Comparison of ENCODE assay signal across 29 cellular contexts in genomic region chr14:59836116-59836515, GRCh38. TPM values are rescaled to one million over a fixed set of nuclear protein-coding genes. Genes with fewer than 3 reads are reported as not detected.
"Had no signal": no experiment of that assay in that cellular context is flagged by ENCODE, and none has a peak within 500 bp of the region (broad histone marks: within the 10 kb centered on the region; RNA-seq: fewer than 3 reads in every experiment).

No MANE protein-coding gene starts in this region.

- H3K9me3 ChIP-seq: colonic mucosa, mucosa of descending colon, stomach, thyroid gland had no signal

- H3K27ac ChIP-seq: colonic mucosa, stomach, thyroid gland had no signal

- ATAC-seq: activated T-helper 17 cell treated with anti-CD3 and anti-CD28 coated beads, Interleukin-2, amount 50 U/mL, for 72 hours; effector memory CD8-positive, alpha-beta T cell; left cardiac atrium; left ventricle myocardium superior; mucosa of descending colon; natural killer cell treated with Interleukin-12 subunit alpha and Interleukin-12 subunit beta and Interleukin-15 and Interleukin-18, amount 100 ng/mL, for 72 hours; right cardiac atrium; stimulated activated naive B cell treated with anti-CD40 and anti-IgM and Interleukin-4, amounts not matched to agents 10 μg/mL and 1 μg/mL and 100 μg/mL, for 72 hours; WTC11 had no signal

- H3K9me3 Mint-ChIP-seq: activated CD4-positive, alpha-beta memory T cell treated with anti-CD3 and anti-CD28 coated beads, Interleukin-2, amount 10 ng/mL, durations not matched to agents 7 days and 5 days; activated CD4-positive, alpha-beta T cell treated with anti-CD3 and anti-CD28 coated beads, Interleukin-2, amount 10 ng/mL, durations not matched to agents 7 days and 5 days; activated T-cell treated with anti-CD3 and anti-CD28 coated beads, Interleukin-2, amount 50 U/mL, for 24 hours; activated T-helper 17 cell treated with anti-CD3 and anti-CD28 coated beads, Interleukin-2, amount 50 U/mL, for 72 hours; effector memory CD8-positive, alpha-beta T cell; natural killer cell treated with Interleukin-12 subunit alpha and Interleukin-12 subunit beta and Interleukin-15 and Interleukin-18, amount 100 ng/mL, for 72 hours; stimulated activated naive B cell treated with anti-CD40 and anti-IgM and Interleukin-4, amounts not matched to agents 10 μg/mL and 1 μg/mL and 100 μg/mL, for 72 hours; WTC11 had no signal

- H3K36me3 ChIP-seq: colonic mucosa, stomach, thyroid gland had no signal

- H3K4me1 ChIP-seq: colonic mucosa, stomach, thyroid gland had no signal

- H3K36me3 Mint-ChIP-seq: natural killer cell treated with Interleukin-12 subunit alpha and Interleukin-12 subunit beta and Interleukin-15 and Interleukin-18, amount 100 ng/mL, for 72 hours; stimulated activated naive B cell treated with anti-CD40 and anti-IgM and Interleukin-4, amounts not matched to agents 10 μg/mL and 1 μg/mL and 100 μg/mL, for 72 hours; WTC11 had no signal

- H3K4me1 Mint-ChIP-seq: activated CD4-positive, alpha-beta memory T cell treated with anti-CD3 and anti-CD28 coated beads, Interleukin-2, amount 10 ng/mL, durations not matched to agents 7 days and 5 days; activated CD4-positive, alpha-beta T cell treated with anti-CD3 and anti-CD28 coated beads, Interleukin-2, amount 10 ng/mL, durations not matched to agents 7 days and 5 days; activated T-helper 17 cell treated with anti-CD3 and anti-CD28 coated beads, Interleukin-2, amount 50 U/mL, for 72 hours; stimulated activated naive B cell treated with anti-CD40 and anti-IgM and Interleukin-4, amounts not matched to agents 10 μg/mL and 1 μg/mL and 100 μg/mL, for 72 hours; WTC11 had no signal

- H3K27ac Mint-ChIP-seq: activated CD4-positive, alpha-beta memory T cell treated with anti-CD3 and anti-CD28 coated beads, Interleukin-2, amount 10 ng/mL, durations not matched to agents 7 days and 5 days; activated CD4-positive, alpha-beta T cell treated with anti-CD3 and anti-CD28 coated beads, Interleukin-2, amount 10 ng/mL, durations not matched to agents 7 days and 5 days; activated T-cell treated with anti-CD3 and anti-CD28 coated beads, Interleukin-2, amount 50 U/mL, for 24 hours; activated T-helper 17 cell treated with anti-CD3 and anti-CD28 coated beads, Interleukin-2, amount 50 U/mL, for 72 hours; effector memory CD8-positive, alpha-beta T cell; natural killer cell treated with Interleukin-12 subunit alpha and Interleukin-12 subunit beta and Interleukin-15 and Interleukin-18, amount 100 ng/mL, for 72 hours; stimulated activated naive B cell treated with anti-CD40 and anti-IgM and Interleukin-4, amounts not matched to agents 10 μg/mL and 1 μg/mL and 100 μg/mL, for 72 hours; WTC11 had no signal

- DNase-seq: activated CD4-positive, alpha-beta memory T cell treated with anti-CD3 and anti-CD28 coated beads, Interleukin-2, amount 10 ng/mL, durations not matched to agents 7 days and 5 days; activated CD4-positive, alpha-beta T cell treated with anti-CD3 and anti-CD28 coated beads for 1 hour; activated CD4-positive, alpha-beta T cell treated with anti-CD3 and anti-CD28 coated beads, Interleukin-2, amount 10 ng/mL, durations not matched to agents 7 days and 5 days; activated CD8-positive, alpha-beta memory T cell treated with anti-CD3 and anti-CD28 coated beads, Interleukin-2, amount 50 U/mL, for 48 hours; activated gamma-delta T cell treated with Interleukin-2 at 50 U/mL for 16 hours; activated naive CD4-positive, alpha-beta T cell treated with anti-CD3 and anti-CD28 coated beads, Interleukin-2, amount 50 U/mL, for 16 hours; activated T-cell treated with anti-CD3 and anti-CD28 coated beads, Interleukin-2, amount 50 U/mL, for 24 hours; amniotic stem cell; cerebellar nuclear complex; colonic mucosa; effector memory CD8-positive, alpha-beta T cell; erythroblast; foreskin fibroblast; head of caudate nucleus; hippocampal formation; left cardiac atrium; left ventricle myocardium superior; mucosa of descending colon; posterior cingulate gyrus; right cardiac atrium; stimulated activated CD4-positive, alpha-beta T cell treated with anti-CD3 and anti-CD28 coated beads, Interleukin-15, amount 100 ng/mL, for 24 hours; stimulated activated CD4-positive, alpha-beta T cell treated with anti-CD3 and anti-CD28 coated beads, Interleukin-2, amount 100 ng/mL, for 24 hours; stimulated activated naive B cell treated with anti-CD40 and anti-IgM and Interleukin-4, amounts not matched to agents 10 μg/mL and 1 μg/mL and 100 μg/mL, for 72 hours; stomach; thyroid gland had no signal

- H3K27me3 ChIP-seq: colonic mucosa, stomach, thyroid gland had no signal

- H3K4me3 ChIP-seq: colonic mucosa, mucosa of descending colon, stomach, thyroid gland had no signal

- H3K4me3 Mint-ChIP-seq: activated CD4-positive, alpha-beta memory T cell treated with anti-CD3 and anti-CD28 coated beads, Interleukin-2, amount 10 ng/mL, durations not matched to agents 7 days and 5 days; activated CD4-positive, alpha-beta T cell treated with anti-CD3 and anti-CD28 coated beads, Interleukin-2, amount 10 ng/mL, durations not matched to agents 7 days and 5 days; activated T-cell treated with anti-CD3 and anti-CD28 coated beads, Interleukin-2, amount 50 U/mL, for 24 hours; activated T-helper 17 cell treated with anti-CD3 and anti-CD28 coated beads, Interleukin-2, amount 50 U/mL, for 72 hours; effector memory CD8-positive, alpha-beta T cell; natural killer cell treated with Interleukin-12 subunit alpha and Interleukin-12 subunit beta and Interleukin-15 and Interleukin-18, amount 100 ng/mL, for 72 hours; stimulated activated naive B cell treated with anti-CD40 and anti-IgM and Interleukin-4, amounts not matched to agents 10 μg/mL and 1 μg/mL and 100 μg/mL, for 72 hours; WTC11 had no signal

- FAIRE-seq: keratinocyte had no signal

RNA-seq across cellular contexts. Expression of gene RTN1, which starts 34.5 kb away (rescaled TPM):
- total RNA-seq: activated CD4-positive, alpha-beta memory T cell treated with anti-CD3 and anti-CD28 coated beads, Interleukin-2, amount 10 ng/mL, durations not matched to agents 7 days and 5 days; activated CD4-positive, alpha-beta T cell treated with anti-CD3 and anti-CD28 coated beads, Interleukin-2, amount 10 ng/mL, durations not matched to agents 7 days and 5 days; activated T-helper 17 cell treated with anti-CD3 and anti-CD28 coated beads, Interleukin-2, amount 50 U/mL, for 72 hours; natural killer cell treated with Interleukin-12 subunit alpha and Interleukin-12 subunit beta and Interleukin-15 and Interleukin-18, amount 100 ng/mL, for 72 hours had no signal
